In the genomic region with DNA sequence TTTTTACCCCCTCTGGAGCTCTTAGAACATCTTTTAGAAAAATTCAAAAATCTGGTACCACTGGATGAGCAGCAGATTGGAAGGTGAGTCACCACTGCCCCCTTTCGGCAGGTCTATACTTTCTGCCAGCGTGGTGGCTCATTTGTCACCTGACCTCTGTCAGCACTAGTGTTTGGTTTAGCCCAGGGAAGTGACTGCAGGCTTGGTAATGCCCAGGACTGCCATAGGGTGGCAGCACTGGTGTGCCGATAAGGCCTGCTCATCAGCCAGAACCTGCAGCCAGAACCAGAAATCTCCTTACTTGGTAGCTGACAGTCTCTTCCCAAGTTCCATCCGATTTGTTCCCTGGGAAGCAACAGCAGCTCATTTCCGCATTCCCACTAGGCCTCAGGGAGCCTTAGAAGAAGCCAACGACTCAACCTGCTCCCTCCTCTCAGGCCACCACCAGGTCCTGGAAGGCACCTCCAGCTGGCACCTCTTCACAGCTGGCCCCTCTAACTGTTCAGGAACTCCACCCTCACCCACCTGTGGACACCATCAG, we compare ENCODE assay signal across 1 cellular context.
TF ChIP-seq lines count a peak whose summit lies in the region.

No MANE protein-coding gene starts in this region.

TF ChIP-seq in HepG2, 621 proteins besides CTCF, POLR2A, EP300 and RAD21 (continued from another document and continues in another):
- TF ChIP-seq, protein P1, sequence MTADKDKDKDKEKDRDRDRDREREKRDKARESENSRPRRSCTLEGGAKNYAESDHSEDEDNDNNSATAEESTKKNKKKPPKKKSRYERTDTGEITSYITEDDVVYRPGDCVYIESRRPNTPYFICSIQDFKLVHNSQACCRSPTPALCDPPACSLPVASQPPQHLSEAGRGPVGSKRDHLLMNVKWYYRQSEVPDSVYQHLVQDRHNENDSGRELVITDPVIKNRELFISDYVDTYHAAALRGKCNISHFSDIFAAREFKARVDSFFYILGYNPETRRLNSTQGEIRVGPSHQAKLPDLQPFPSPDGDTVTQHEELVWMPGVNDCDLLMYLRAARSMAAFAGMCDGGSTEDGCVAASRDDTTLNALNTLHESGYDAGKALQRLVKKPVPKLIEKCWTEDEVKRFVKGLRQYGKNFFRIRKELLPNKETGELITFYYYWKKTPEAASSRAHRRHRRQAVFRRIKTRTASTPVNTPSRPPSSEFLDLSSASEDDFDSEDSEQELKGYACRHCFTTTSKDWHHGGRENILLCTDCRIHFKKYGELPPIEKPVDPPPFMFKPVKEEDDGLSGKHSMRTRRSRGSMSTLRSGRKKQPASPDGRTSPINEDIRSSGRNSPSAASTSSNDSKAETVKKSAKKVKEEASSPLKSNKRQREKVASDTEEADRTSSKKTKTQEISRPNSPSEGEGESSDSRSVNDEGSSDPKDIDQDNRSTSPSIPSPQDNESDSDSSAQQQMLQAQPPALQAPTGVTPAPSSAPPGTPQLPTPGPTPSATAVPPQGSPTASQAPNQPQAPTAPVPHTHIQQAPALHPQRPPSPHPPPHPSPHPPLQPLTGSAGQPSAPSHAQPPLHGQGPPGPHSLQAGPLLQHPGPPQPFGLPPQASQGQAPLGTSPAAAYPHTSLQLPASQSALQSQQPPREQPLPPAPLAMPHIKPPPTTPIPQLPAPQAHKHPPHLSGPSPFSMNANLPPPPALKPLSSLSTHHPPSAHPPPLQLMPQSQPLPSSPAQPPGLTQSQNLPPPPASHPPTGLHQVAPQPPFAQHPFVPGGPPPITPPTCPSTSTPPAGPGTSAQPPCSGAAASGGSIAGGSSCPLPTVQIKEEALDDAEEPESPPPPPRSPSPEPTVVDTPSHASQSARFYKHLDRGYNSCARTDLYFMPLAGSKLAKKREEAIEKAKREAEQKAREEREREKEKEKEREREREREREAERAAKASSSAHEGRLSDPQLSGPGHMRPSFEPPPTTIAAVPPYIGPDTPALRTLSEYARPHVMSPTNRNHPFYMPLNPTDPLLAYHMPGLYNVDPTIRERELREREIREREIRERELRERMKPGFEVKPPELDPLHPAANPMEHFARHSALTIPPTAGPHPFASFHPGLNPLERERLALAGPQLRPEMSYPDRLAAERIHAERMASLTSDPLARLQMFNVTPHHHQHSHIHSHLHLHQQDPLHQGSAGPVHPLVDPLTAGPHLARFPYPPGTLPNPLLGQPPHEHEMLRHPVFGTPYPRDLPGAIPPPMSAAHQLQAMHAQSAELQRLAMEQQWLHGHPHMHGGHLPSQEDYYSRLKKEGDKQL (CRISPR knock-in tag; IDR thresholded peaks at IDR 0.05; ENCODE audit: low read depth): no peak
- TF ChIP-seq ZFY (CRISPR knock-in tag; IDR thresholded peaks at IDR 0.05) (peak; percentile 34; the same call in 1 of the 2 replicates), ZFP62 (CRISPR knock-in tag; IDR thresholded peaks at IDR 0.05) (no peak), TEAD3 (CRISPR knock-in tag; optimal IDR thresholded peaks at IDR 0.05; ENCODE audit: borderline replicate concordance) (peak; percentile 51), RFX1 (IDR thresholded peaks at IDR 0.05) (no peak), ZBTB38 (CRISPR knock-in tag; IDR thresholded peaks at IDR 0.05) (no peak), ATRX (CRISPR knock-in tag; IDR thresholded peaks at IDR 0.05; ENCODE audit: borderline replicate concordance) (no peak), JDP2 (CRISPR knock-in tag; IDR thresholded peaks at IDR 0.05; ENCODE audit: borderline replicate concordance) (no peak), TAF15 (IDR thresholded peaks at IDR 0.05; ENCODE audit: low read depth, low read length, poor library complexity, severe bottlenecking) (no peak), HMG20B (CRISPR knock-in tag; conservative IDR thresholded peaks at IDR 0.05) (no peak), ZNF326 (CRISPR knock-in tag; IDR thresholded peaks at IDR 0.05; ENCODE audit: borderline replicate concordance) (no peak), CHD4 (IDR thresholded peaks at IDR 0.05; ENCODE audit: borderline replicate concordance, low read length) (no peak), WIZ (CRISPR knock-in tag; IDR thresholded peaks at IDR 0.05) (no peak), ZNF737 (CRISPR knock-in tag; IDR thresholded peaks at IDR 0.05; ENCODE audit: borderline replicate concordance) (no peak), FOXM1 (CRISPR knock-in tag; IDR thresholded peaks at IDR 0.05) (no peak), ZFP1 (CRISPR knock-in tag; IDR thresholded peaks at IDR 0.05) (no peak), ATM (IDR thresholded peaks at IDR 0.05; ENCODE audit: borderline replicate concordance) (no peak)
- TF ChIP-seq, protein P2, sequence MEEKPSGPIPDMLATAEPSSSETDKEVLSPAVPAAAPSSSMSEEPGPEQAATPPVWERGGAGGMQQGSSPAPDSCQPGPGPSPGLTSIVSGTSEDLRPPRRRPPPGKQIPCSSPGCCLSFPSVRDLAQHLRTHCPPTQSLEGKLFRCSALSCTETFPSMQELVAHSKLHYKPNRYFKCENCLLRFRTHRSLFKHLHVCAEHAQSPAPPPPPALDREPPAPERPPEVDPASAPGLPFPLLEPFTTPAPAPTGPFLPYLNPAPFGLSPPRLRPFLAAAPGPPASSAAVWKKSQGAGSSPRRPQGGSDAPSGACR (CRISPR knock-in tag; IDR thresholded peaks at IDR 0.05): no peak
- TF ChIP-seq, protein P3, sequence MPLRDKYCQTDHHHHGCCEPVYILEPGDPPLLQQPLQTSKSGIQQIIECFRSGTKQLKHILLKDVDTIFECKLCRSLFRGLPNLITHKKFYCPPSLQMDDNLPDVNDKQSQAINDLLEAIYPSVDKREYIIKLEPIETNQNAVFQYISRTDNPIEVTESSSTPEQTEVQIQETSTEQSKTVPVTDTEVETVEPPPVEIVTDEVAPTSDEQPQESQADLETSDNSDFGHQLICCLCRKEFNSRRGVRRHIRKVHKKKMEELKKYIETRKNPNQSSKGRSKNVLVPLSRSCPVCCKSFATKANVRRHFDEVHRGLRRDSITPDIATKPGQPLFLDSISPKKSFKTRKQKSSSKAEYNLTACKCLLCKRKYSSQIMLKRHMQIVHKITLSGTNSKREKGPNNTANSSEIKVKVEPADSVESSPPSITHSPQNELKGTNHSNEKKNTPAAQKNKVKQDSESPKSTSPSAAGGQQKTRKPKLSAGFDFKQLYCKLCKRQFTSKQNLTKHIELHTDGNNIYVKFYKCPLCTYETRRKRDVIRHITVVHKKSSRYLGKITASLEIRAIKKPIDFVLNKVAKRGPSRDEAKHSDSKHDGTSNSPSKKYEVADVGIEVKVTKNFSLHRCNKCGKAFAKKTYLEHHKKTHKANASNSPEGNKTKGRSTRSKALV (CRISPR knock-in tag; IDR thresholded peaks at IDR 0.05): no peak
- TF ChIP-seq, protein P4, sequence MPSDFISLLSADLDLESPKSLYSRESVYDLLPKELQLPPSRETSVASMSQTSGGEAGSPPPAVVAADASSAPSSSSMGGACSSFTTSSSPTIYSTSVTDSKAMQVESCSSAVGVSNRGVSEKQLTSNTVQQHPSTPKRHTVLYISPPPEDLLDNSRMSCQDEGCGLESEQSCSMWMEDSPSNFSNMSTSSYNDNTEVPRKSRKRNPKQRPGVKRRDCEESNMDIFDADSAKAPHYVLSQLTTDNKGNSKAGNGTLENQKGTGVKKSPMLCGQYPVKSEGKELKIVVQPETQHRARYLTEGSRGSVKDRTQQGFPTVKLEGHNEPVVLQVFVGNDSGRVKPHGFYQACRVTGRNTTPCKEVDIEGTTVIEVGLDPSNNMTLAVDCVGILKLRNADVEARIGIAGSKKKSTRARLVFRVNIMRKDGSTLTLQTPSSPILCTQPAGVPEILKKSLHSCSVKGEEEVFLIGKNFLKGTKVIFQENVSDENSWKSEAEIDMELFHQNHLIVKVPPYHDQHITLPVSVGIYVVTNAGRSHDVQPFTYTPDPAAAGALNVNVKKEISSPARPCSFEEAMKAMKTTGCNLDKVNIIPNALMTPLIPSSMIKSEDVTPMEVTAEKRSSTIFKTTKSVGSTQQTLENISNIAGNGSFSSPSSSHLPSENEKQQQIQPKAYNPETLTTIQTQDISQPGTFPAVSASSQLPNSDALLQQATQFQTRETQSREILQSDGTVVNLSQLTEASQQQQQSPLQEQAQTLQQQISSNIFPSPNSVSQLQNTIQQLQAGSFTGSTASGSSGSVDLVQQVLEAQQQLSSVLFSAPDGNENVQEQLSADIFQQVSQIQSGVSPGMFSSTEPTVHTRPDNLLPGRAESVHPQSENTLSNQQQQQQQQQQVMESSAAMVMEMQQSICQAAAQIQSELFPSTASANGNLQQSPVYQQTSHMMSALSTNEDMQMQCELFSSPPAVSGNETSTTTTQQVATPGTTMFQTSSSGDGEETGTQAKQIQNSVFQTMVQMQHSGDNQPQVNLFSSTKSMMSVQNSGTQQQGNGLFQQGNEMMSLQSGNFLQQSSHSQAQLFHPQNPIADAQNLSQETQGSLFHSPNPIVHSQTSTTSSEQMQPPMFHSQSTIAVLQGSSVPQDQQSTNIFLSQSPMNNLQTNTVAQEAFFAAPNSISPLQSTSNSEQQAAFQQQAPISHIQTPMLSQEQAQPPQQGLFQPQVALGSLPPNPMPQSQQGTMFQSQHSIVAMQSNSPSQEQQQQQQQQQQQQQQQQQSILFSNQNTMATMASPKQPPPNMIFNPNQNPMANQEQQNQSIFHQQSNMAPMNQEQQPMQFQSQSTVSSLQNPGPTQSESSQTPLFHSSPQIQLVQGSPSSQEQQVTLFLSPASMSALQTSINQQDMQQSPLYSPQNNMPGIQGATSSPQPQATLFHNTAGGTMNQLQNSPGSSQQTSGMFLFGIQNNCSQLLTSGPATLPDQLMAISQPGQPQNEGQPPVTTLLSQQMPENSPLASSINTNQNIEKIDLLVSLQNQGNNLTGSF (CRISPR knock-in tag; IDR thresholded peaks at IDR 0.05): no peak
- TF ChIP-seq, protein P5, sequence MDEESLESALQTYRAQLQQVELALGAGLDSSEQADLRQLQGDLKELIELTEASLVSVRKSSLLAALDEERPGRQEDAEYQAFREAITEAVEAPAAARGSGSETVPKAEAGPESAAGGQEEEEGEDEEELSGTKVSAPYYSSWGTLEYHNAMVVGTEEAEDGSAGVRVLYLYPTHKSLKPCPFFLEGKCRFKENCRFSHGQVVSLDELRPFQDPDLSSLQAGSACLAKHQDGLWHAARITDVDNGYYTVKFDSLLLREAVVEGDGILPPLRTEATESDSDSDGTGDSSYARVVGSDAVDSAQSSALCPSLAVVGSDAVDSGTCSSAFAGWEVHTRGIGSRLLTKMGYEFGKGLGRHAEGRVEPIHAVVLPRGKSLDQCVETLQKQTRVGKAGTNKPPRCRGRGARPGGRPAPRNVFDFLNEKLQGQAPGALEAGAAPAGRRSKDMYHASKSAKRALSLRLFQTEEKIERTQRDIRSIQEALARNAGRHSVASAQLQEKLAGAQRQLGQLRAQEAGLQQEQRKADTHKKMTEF (CRISPR knock-in tag; IDR thresholded peaks at IDR 0.05): peak; percentile 53; the same call in 1 of the 2 replicates
- TF ChIP-seq, protein P6, sequence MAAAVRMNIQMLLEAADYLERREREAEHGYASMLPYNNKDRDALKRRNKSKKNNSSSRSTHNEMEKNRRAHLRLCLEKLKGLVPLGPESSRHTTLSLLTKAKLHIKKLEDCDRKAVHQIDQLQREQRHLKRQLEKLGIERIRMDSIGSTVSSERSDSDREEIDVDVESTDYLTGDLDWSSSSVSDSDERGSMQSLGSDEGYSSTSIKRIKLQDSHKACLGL (CRISPR knock-in tag; IDR thresholded peaks at IDR 0.05): no peak
- TF ChIP-seq, protein P7, sequence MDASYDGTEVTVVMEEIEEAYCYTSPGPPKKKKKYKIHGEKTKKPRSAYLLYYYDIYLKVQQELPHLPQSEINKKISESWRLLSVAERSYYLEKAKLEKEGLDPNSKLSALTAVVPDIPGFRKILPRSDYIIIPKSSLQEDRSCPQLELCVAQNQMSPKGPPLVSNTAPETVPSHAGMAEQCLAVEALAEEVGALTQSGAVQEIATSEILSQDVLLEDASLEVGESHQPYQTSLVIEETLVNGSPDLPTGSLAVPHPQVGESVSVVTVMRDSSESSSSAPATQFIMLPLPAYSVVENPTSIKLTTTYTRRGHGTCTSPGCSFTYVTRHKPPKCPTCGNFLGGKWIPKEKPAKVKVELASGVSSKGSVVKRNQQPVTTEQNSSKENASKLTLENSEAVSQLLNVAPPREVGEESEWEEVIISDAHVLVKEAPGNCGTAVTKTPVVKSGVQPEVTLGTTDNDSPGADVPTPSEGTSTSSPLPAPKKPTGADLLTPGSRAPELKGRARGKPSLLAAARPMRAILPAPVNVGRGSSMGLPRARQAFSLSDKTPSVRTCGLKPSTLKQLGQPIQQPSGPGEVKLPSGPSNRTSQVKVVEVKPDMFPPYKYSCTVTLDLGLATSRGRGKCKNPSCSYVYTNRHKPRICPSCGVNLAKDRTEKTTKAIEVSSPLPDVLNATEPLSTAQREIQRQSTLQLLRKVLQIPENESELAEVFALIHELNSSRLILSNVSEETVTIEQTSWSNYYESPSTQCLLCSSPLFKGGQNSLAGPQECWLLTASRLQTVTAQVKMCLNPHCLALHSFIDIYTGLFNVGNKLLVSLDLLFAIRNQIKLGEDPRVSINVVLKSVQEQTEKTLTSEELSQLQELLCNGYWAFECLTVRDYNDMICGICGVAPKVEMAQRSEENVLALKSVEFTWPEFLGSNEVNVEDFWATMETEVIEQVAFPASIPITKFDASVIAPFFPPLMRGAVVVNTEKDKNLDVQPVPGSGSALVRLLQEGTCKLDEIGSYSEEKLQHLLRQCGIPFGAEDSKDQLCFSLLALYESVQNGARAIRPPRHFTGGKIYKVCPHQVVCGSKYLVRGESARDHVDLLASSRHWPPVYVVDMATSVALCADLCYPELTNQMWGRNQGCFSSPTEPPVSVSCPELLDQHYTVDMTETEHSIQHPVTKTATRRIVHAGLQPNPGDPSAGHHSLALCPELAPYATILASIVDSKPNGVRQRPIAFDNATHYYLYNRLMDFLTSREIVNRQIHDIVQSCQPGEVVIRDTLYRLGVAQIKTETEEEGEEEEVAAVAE (CRISPR knock-in tag; IDR thresholded peaks at IDR 0.05; ENCODE audit: borderline replicate concordance): no peak
- TF ChIP-seq, protein P8, sequence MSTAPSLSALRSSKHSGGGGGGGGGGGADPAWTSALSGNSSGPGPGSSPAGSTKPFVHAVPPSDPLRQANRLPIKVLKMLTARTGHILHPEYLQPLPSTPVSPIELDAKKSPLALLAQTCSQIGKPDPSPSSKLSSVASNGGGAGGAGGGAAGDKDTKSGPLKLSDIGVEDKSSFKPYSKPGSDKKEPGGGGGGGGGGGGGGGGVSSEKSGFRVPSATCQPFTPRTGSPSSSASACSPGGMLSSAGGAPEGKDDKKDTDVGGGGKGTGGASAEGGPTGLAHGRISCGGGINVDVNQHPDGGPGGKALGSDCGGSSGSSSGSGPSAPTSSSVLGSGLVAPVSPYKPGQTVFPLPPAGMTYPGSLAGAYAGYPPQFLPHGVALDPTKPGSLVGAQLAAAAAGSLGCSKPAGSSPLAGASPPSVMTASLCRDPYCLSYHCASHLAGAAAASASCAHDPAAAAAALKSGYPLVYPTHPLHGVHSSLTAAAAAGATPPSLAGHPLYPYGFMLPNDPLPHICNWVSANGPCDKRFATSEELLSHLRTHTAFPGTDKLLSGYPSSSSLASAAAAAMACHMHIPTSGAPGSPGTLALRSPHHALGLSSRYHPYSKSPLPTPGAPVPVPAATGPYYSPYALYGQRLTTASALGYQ (CRISPR knock-in tag; IDR thresholded peaks at IDR 0.05): no peak
- TF ChIP-seq, protein P9, sequence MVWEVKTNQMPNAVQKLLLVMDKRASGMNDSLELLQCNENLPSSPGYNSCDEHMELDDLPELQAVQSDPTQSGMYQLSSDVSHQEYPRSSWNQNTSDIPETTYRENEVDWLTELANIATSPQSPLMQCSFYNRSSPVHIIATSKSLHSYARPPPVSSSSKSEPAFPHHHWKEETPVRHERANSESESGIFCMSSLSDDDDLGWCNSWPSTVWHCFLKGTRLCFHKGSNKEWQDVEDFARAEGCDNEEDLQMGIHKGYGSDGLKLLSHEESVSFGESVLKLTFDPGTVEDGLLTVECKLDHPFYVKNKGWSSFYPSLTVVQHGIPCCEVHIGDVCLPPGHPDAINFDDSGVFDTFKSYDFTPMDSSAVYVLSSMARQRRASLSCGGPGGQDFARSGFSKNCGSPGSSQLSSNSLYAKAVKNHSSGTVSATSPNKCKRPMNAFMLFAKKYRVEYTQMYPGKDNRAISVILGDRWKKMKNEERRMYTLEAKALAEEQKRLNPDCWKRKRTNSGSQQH (CRISPR knock-in tag; IDR thresholded peaks at IDR 0.05; ENCODE audit: low read depth): no peak
